ENCODE assay signal across 9 cellular contexts in genomic region chr16:49491736-49492089, GRCh38.
A peak's percentile ranks its signal among the peaks of the same experiment; 100 is the strongest.
DNase-seq lines count a peak whose midpoint lies in the region; ATAC-seq and TF ChIP-seq lines count a peak whose summit lies in the region.
"Had no signal": no experiment of that assay in that cellular context is flagged by ENCODE, and none has a peak within 500 bp of the region (broad histone marks: within the 10 kb centered on the region; RNA-seq: fewer than 3 reads in every experiment).

No MANE protein-coding gene starts in this region.

- H3K79me2 ChIP-seq in OCI-LY1 (ENCODE audit: insufficient read depth, low read length), result no peaks in the 10 kb centered on the region
- no peaks in the 10 kb centered on the region for H3K79me2 ChIP-seq in osteoblast (ENCODE audit: insufficient read depth, low read length)

- H3K4me2 ChIP-seq in OCI-LY1 (ENCODE audit: low read length) (peak overlapping the region; percentile 34; the same call in 1 of the 2 replicates), osteoblast (ENCODE audit: insufficient read depth, low read length) (peak overlapping the region; percentile 59)

- H3K9me2 ChIP-seq in OCI-LY1 (ENCODE audit: low read depth, low read length), result no peaks in the 10 kb centered on the region

- H4K20me1 ChIP-seq in OCI-LY1 (ENCODE audit: insufficient read depth, low read length) (no peaks in the 10 kb centered on the region), osteoblast (ENCODE audit: insufficient read depth, low read length) (no peaks in the 10 kb centered on the region)

- no peak overlapping the region for H3K27ac Mint-ChIP-seq in CD4-positive, alpha-beta T cell
- H3K27ac Mint-ChIP-seq: CD8-positive, alpha-beta memory T cell had no signal

- H3K27ac ChIP-seq in OCI-LY1 (ENCODE audit: low read depth, low read length, poor library complexity, severe bottlenecking), result no peak overlapping the region
- H3K27ac ChIP-seq in osteoblast (ENCODE audit: low read depth, low read length), result no peak overlapping the region
- H3K27ac ChIP-seq in CD4-positive, alpha-beta T cell (ENCODE audit: low read depth, low read length), result no peak overlapping the region

- intact Hi-C loops in CD4-positive, alpha-beta T cell (cut with DNase I, micrococcal nuclease), result loop anchor here (2.0 kb wide), 2 partner anchors 51 to 101 kb away; no protein-coding TSS in a partner anchor

- no peaks in the 10 kb centered on the region for H3K4me1 Mint-ChIP-seq in CD4-positive, alpha-beta T cell (ENCODE audit: low read depth)

- CTCF ChIA-PET in CD4-positive, alpha-beta T cell (lab: Charles Lee), result interaction anchor here (1.2 kb wide), 2 partner anchors 23 to 29 kb away, joined by 4 to 5 read pairs; no protein-coding TSS in a partner anchor

- H3K9me3 ChIP-seq in BE2C (no peaks in the 10 kb centered on the region), OCI-LY1 (ENCODE audit: low read length) (no peaks in the 10 kb centered on the region), osteoblast (ENCODE audit: low read depth, low read length) (no peaks in the 10 kb centered on the region)
- H3K9me3 ChIP-seq in CD4-positive, alpha-beta T cell (ENCODE audit: control insufficient read depth, low read length), result no peaks in the 10 kb centered on the region

- ATAC-seq in HG03469 (IDR thresholded peaks at IDR 0.05; ENCODE audit: unreplicated experiment) (no peak), GM19324 (IDR thresholded peaks at IDR 0.05; ENCODE audit: low FRiP score, unreplicated experiment) (no peak)
- ATAC-seq in CD4-positive, alpha-beta T cell (ENCODE audit: poor library complexity), result no peak

- H3K4me3 ChIP-seq in BE2C (ENCODE audit: low read depth, low read length), result peak overlapping the region; percentile 55
- no peak overlapping the region for H3K4me3 ChIP-seq in OCI-LY1 (ENCODE audit: low read depth, low read length, poor library complexity, severe bottlenecking)
- peak overlapping the region; percentile 44 for H3K4me3 ChIP-seq in osteoblast (ENCODE audit: insufficient read depth, low read length)

- H3K4me3 Mint-ChIP-seq in CD4-positive, alpha-beta T cell, result no peak overlapping the region
- H3K4me3 Mint-ChIP-seq: CD8-positive, alpha-beta memory T cell had no signal

- H3K36me3 ChIP-seq in BE2C, result no peaks in the 10 kb centered on the region
- H3K36me3 ChIP-seq in OCI-LY1 (ENCODE audit: insufficient read depth, low read length), result no peaks in the 10 kb centered on the region
- H3K36me3 ChIP-seq in osteoblast (ENCODE audit: insufficient read depth, low read length), result no peaks in the 10 kb centered on the region

- TF ChIP-seq CTCF in BE2C (IDR thresholded peaks at IDR 0.05; ENCODE audit: low read depth, low read length), result no peak
- TF ChIP-seq CTCF in OCI-LY1 (IDR thresholded peaks at IDR 0.05; ENCODE audit: low read length), result no peak
- TF ChIP-seq CTCF in osteoblast (IDR thresholded peaks at IDR 0.05; ENCODE audit: extremely low read depth, low read depth, low read length), result no peak
- TF ChIP-seq CTCF in CD4-positive, alpha-beta T cell (IDR thresholded peaks at IDR 0.05), result no peak

- peaks cover 3% of the 10 kb centered on the region; the same call in 1 of the 2 replicates for H3K4me1 ChIP-seq in BE2C
- peaks cover 6% of the 10 kb centered on the region for H3K4me1 ChIP-seq in OCI-LY1 (ENCODE audit: insufficient read depth, low read length, severe bottlenecking)
- H3K4me1 ChIP-seq in osteoblast (ENCODE audit: insufficient read depth, low read length), result no peaks in the 10 kb centered on the region

- H3F3A ChIP-seq in OCI-LY1 (ENCODE audit: insufficient read depth, low read length), result no peaks in the 10 kb centered on the region

- H2AFZ ChIP-seq in OCI-LY1 (ENCODE audit: low read length) (no peak overlapping the region), osteoblast (ENCODE audit: low read length) (peak overlapping the region; percentile 65)

- POLR2A ChIA-PET in CD4-positive, alpha-beta T cell (lab: Charles Lee), result no interaction called here

- H3K27me3 Mint-ChIP-seq in CD4-positive, alpha-beta T cell, result no peaks in the 10 kb centered on the region

- no peaks in the 10 kb centered on the region for H3K9me3 Mint-ChIP-seq in CD4-positive, alpha-beta T cell
- H3K9me3 Mint-ChIP-seq: CD8-positive, alpha-beta memory T cell had no signal

- H3K27me3 ChIP-seq in BE2C (no peaks in the 10 kb centered on the region), OCI-LY1 (ENCODE audit: insufficient read depth, low read length) (no peaks in the 10 kb centered on the region; the same call in 1 of the 2 replicates), osteoblast (ENCODE audit: insufficient read depth, low read length) (no peaks in the 10 kb centered on the region)
- no peaks in the 10 kb centered on the region for H3K27me3 ChIP-seq in CD4-positive, alpha-beta T cell (ENCODE audit: control insufficient read depth, insufficient read depth, low read length)

- no peak overlapping the region for H3K9ac ChIP-seq in OCI-LY1 (ENCODE audit: low read length)

- DNase-seq in BE2C (peak; percentile 69), globus pallidus (ENCODE audit: low spot score) (peak; percentile 11), osteoblast (ENCODE audit: insufficient read length, low spot score, missing footprints) (no peak), NCI-H1092 (lab: John Stamatoyannopoulos, UW) (no peak)
- no peak for DNase-seq in CD4-positive, alpha-beta T cell

- H3K36me3 Mint-ChIP-seq in CD4-positive, alpha-beta T cell (ENCODE audit: low read depth), result no peaks in the 10 kb centered on the region
- H3K36me3 Mint-ChIP-seq: CD8-positive, alpha-beta memory T cell had no signal

Comparison
In these comparisons a context has a peak if more than half of its experiments do, and no peak if none do; other contexts are left out.
1. DNase-seq: peak in BE2C (single experiment) and globus pallidus (single experiment); none in osteoblast (single experiment), NCI-H1092 (single experiment) and CD4-positive, alpha-beta T cell (0 of 10).